23 cellular contexts compared by ENCODE assay signal in genomic region chr14:104494483-104494882, GRCh38.
DNase-seq lines count a peak whose midpoint lies in the region; ATAC-seq and TF ChIP-seq lines count a peak whose summit lies in the region.
"Had no signal": no experiment of that assay in that cellular context is flagged by ENCODE, and none has a peak within 500 bp of the region (broad histone marks: within the 10 kb centered on the region; RNA-seq: fewer than 3 reads in every experiment).

No MANE protein-coding gene starts in this region.

- H3K36me3 Mint-ChIP-seq in activated CD4-positive, alpha-beta T cell treated with anti-CD3 and anti-CD28 coated beads, Interleukin-2, amount 10 ng/mL, durations not matched to agents 7 days and 5 days (ENCODE audit: low read depth) = no peaks in the 10 kb centered on the region
- peaks cover 7% of the 10 kb centered on the region for H3K36me3 Mint-ChIP-seq in CD4-positive, alpha-beta T cell (ENCODE audit: low read depth)
- no peaks in the 10 kb centered on the region for H3K36me3 Mint-ChIP-seq in stimulated activated effector memory CD8-positive, alpha-beta T cell treated with anti-CD3 and anti-CD28 coated beads, Interleukin-12 subunit alpha, Interleukin-12 subunit beta, amount 100 ng/mL, for 72 hours
- H3K36me3 Mint-ChIP-seq in natural killer cell = peaks cover 6% of the 10 kb centered on the region

- CTCF ChIA-PET in activated CD4-positive, alpha-beta T cell treated with anti-CD3 and anti-CD28 coated beads, Interleukin-2, amount 10 ng/mL, durations not matched to agents 7 days and 5 days (lab: Charles Lee) = no interaction called here
- CTCF ChIA-PET in CD4-positive, alpha-beta T cell (lab: Charles Lee) = no interaction called here

- no peak overlapping the region for H3K4me3 Mint-ChIP-seq in activated CD4-positive, alpha-beta T cell treated with anti-CD3 and anti-CD28 coated beads, Interleukin-2, amount 10 ng/mL, durations not matched to agents 7 days and 5 days
- H3K4me3 Mint-ChIP-seq in CD4-positive, alpha-beta T cell = no peak overlapping the region
- no peak overlapping the region for H3K4me3 Mint-ChIP-seq in stimulated activated effector memory CD8-positive, alpha-beta T cell treated with anti-CD3 and anti-CD28 coated beads, Interleukin-12 subunit alpha, Interleukin-12 subunit beta, amount 100 ng/mL, for 72 hours
- no peak overlapping the region for H3K4me3 Mint-ChIP-seq in natural killer cell
- H3K4me3 Mint-ChIP-seq: CD8-positive, alpha-beta memory T cell had no signal

- peaks cover 7% of the 10 kb centered on the region for H3K9me3 Mint-ChIP-seq in activated CD4-positive, alpha-beta T cell treated with anti-CD3 and anti-CD28 coated beads, Interleukin-2, amount 10 ng/mL, durations not matched to agents 7 days and 5 days
- H3K9me3 Mint-ChIP-seq in CD4-positive, alpha-beta T cell = peaks cover 11% of the 10 kb centered on the region
- peaks cover 10% of the 10 kb centered on the region for H3K9me3 Mint-ChIP-seq in stimulated activated effector memory CD8-positive, alpha-beta T cell treated with anti-CD3 and anti-CD28 coated beads, Interleukin-12 subunit alpha, Interleukin-12 subunit beta, amount 100 ng/mL, for 72 hours
- peaks cover 0 to 2% of the 10 kb centered on the region in 2 donors for H3K9me3 Mint-ChIP-seq in natural killer cell

- H3K4me1 Mint-ChIP-seq in activated CD4-positive, alpha-beta T cell treated with anti-CD3 and anti-CD28 coated beads, Interleukin-2, amount 10 ng/mL, durations not matched to agents 7 days and 5 days = peaks cover 8% of the 10 kb centered on the region
- peaks cover 14% of the 10 kb centered on the region for H3K4me1 Mint-ChIP-seq in CD4-positive, alpha-beta T cell (ENCODE audit: low read depth)
- H3K4me1 Mint-ChIP-seq in stimulated activated effector memory CD8-positive, alpha-beta T cell treated with anti-CD3 and anti-CD28 coated beads, Interleukin-12 subunit alpha, Interleukin-12 subunit beta, amount 100 ng/mL, for 72 hours = no peaks in the 10 kb centered on the region
- H3K4me1 Mint-ChIP-seq in natural killer cell = no peaks in the 10 kb centered on the region

- TF ChIP-seq CTCF in CD4-positive, alpha-beta T cell (IDR thresholded peaks at IDR 0.05) = no peak
- no peak for TF ChIP-seq CTCF in natural killer cell (IDR thresholded peaks at IDR 0.05)

- H3K27ac Mint-ChIP-seq in activated CD4-positive, alpha-beta T cell treated with anti-CD3 and anti-CD28 coated beads, Interleukin-2, amount 10 ng/mL, durations not matched to agents 7 days and 5 days = no peak overlapping the region
- H3K27ac Mint-ChIP-seq in CD4-positive, alpha-beta T cell = no peak overlapping the region
- no peak overlapping the region for H3K27ac Mint-ChIP-seq in stimulated activated effector memory CD8-positive, alpha-beta T cell treated with anti-CD3 and anti-CD28 coated beads, Interleukin-12 subunit alpha, Interleukin-12 subunit beta, amount 100 ng/mL, for 72 hours
- no peak overlapping the region for H3K27ac Mint-ChIP-seq in natural killer cell
- H3K27ac Mint-ChIP-seq: CD8-positive, alpha-beta memory T cell had no signal

- H3K27ac ChIP-seq in CD4-positive, alpha-beta T cell (ENCODE audit: low read depth, low read length) = no peak overlapping the region

- peak; percentile 60 for ATAC-seq in CD4-positive, alpha-beta T cell (ENCODE audit: poor library complexity)
- ATAC-seq in stimulated activated effector memory CD8-positive, alpha-beta T cell treated with anti-CD3 and anti-CD28 coated beads, Interleukin-12 subunit alpha, Interleukin-12 subunit beta, amount 100 ng/mL, for 72 hours = no peak
- ATAC-seq in natural killer cell = no peak
- ATAC-seq: PC-3, SK-N-SH treated with all-trans-retinoic acid at 6 μM for 48 hours had no signal

- H3K27me3 Mint-ChIP-seq in activated CD4-positive, alpha-beta T cell treated with anti-CD3 and anti-CD28 coated beads, Interleukin-2, amount 10 ng/mL, durations not matched to agents 7 days and 5 days = peaks cover 17% of the 10 kb centered on the region
- H3K27me3 Mint-ChIP-seq in CD4-positive, alpha-beta T cell = peaks cover 4% of the 10 kb centered on the region
- peaks cover 21 to 34% of the 10 kb centered on the region in 2 donors for H3K27me3 Mint-ChIP-seq in natural killer cell (ENCODE audit: low read depth in 2 of 2)

- peaks cover 4% of the 10 kb centered on the region for H3K27me3 ChIP-seq in CD4-positive, alpha-beta T cell (ENCODE audit: control insufficient read depth, insufficient read depth, low read length)

- peak; percentile 33 for DNase-seq in activated CD4-positive, alpha-beta T cell treated with anti-CD3 and anti-CD28 coated beads, Interleukin-2, amount 10 ng/mL, durations not matched to agents 7 days and 5 days
- DNase-seq in activated CD4-positive, alpha-beta T cell treated with anti-CD3 and anti-CD28 coated beads, Interleukin-2, amount 50 U/mL, for 48 hours = no peak
- DNase-seq in CD4-positive, alpha-beta T cell = no peak
- DNase-seq in MV-4-11 (lab: John Stamatoyannopoulos, UW) (peak; percentile 71), myocyte (ENCODE audit: low read depth) (peak; percentile 62), dedifferentiated amniotic fluid mesenchymal stem cell (ENCODE audit: extremely low spot score) (no peak), natural killer cell (no peak)
- DNase-seq in stimulated activated effector memory CD8-positive, alpha-beta T cell treated with anti-CD3 and anti-CD28 coated beads, Interleukin-12 subunit alpha, Interleukin-12 subunit beta, amount 100 ng/mL, for 72 hours (ENCODE audit: low spot score in 2 of 2) = no peak
- DNase-seq: C1 segment of cervical spinal cord; DMS 273 treated with DMSO at 0.1 percent for 48 hours; DMS79; HCEC 1CT; KG1; MM.1S; NCI-H1105; NCI-H2029; NCI-H446; NCI-H526; NCI-H82; NK-92 treated with Interleukin-12 subunit alpha and Interleukin-12 subunit beta, amount 100 ng/mL, for 24 hours; PC-3 had no signal

- POLR2A ChIA-PET in activated CD4-positive, alpha-beta T cell treated with anti-CD3 and anti-CD28 coated beads, Interleukin-2, amount 10 ng/mL, durations not matched to agents 7 days and 5 days (lab: Charles Lee) = no interaction called here
- POLR2A ChIA-PET in CD4-positive, alpha-beta T cell (lab: Charles Lee) = interaction anchor here (1.1 kb wide), 1 partner anchor 101 kb away, joined by 5 read pairs; no protein-coding TSS in a partner anchor

- peaks cover 11% of the 10 kb centered on the region for H3K9me3 ChIP-seq in CD4-positive, alpha-beta T cell (ENCODE audit: control insufficient read depth, low read length)

- intact Hi-C loops in CD4-positive, alpha-beta T cell (cut with DNase I, micrococcal nuclease) = no loop called here
- intact Hi-C loops in natural killer cell (cut with micrococcal nuclease) = no loop called here

Comparison
In these comparisons a context has a peak if more than half of its experiments do, and no peak if none do; other contexts are left out.
1. DNase-seq: peak in activated CD4-positive, alpha-beta T cell treated with anti-CD3 and anti-CD28 coated beads, Interleukin-2, amount 10 ng/mL, durations not matched to agents 7 days and 5 days (single experiment), MV-4-11 (single experiment) and myocyte (single experiment); none in activated CD4-positive, alpha-beta T cell treated with anti-CD3 and anti-CD28 coated beads, Interleukin-2, amount 50 U/mL, for 48 hours (0 of 2), CD4-positive, alpha-beta T cell (0 of 10), stimulated activated effector memory CD8-positive, alpha-beta T cell treated with anti-CD3 and anti-CD28 coated beads, Interleukin-12 subunit alpha, Interleukin-12 subunit beta, amount 100 ng/mL, for 72 hours (0 of 2), dedifferentiated amniotic fluid mesenchymal stem cell (single experiment) and natural killer cell (single experiment).